Comparison of ENCODE assay signal across 1 cellular context in the genomic region with DNA sequence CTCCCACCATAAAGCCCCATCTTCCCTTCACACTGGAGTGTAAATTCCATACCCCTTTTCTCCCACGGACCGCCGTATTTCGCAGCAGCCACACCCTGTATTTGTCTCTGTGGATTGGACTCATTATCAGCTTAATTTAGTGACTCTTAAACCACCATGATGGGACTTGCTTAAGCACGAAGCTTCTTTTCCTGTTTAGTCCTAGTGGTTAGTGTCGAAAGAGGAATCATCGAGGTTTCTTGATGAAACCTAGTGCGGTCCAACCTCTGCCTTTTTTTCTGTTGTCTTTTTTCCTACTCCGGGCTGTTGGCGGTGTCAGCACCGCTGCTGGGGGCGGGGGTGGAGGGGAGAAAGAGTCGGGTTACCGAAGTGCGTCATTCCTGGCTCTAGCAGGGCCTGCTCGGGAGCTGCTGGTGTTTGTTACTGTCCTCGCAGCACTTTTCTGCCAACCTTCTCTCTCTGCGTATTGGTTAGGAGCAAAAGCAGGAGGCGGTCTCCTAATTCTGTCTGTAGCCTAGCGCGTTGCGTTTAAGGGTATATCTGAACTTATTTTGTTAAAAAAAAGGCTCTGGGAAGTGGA.
TF ChIP-seq lines count a peak whose summit lies in the region.

No MANE protein-coding gene starts in this region.

TF ChIP-seq in GM12878, 131 proteins besides CTCF, POLR2A, EP300 and RAD21 (continued from another document and continues in another):
- TF ChIP-seq, protein P1, sequence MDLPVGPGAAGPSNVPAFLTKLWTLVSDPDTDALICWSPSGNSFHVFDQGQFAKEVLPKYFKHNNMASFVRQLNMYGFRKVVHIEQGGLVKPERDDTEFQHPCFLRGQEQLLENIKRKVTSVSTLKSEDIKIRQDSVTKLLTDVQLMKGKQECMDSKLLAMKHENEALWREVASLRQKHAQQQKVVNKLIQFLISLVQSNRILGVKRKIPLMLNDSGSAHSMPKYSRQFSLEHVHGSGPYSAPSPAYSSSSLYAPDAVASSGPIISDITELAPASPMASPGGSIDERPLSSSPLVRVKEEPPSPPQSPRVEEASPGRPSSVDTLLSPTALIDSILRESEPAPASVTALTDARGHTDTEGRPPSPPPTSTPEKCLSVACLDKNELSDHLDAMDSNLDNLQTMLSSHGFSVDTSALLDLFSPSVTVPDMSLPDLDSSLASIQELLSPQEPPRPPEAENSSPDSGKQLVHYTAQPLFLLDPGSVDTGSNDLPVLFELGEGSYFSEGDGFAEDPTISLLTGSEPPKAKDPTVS (IDR thresholded peaks at IDR 0.05; ENCODE audit: low read depth, low read length) = no peak
- TF ChIP-seq MYC (IDR thresholded peaks at IDR 0.05; ENCODE audit: insufficient read depth, insufficient read length, insufficient replicate concordance, low read length, severe bottlenecking) (no peak), ZNF274 (IDR thresholded peaks at IDR 0.05; ENCODE audit: insufficient read depth, insufficient read length) (no peak), EGR1 (IDR thresholded peaks at IDR 0.05; ENCODE audit: borderline replicate concordance in 1 of 2, low read depth in 2 of 2, low read length in 2 of 2) (peak in 1 of 2 experiments; percentile 76; a peak in 2 of 3 replicates), FOS (IDR thresholded peaks at IDR 0.05; ENCODE audit: borderline replicate concordance, extremely low read depth, insufficient read length) (no peak), TCF7 (IDR thresholded peaks at IDR 0.05; ENCODE audit: borderline replicate concordance) (no peak), MTA2 (IDR thresholded peaks at IDR 0.05; ENCODE audit: low read depth) (no peak), ZSCAN29 (IDR thresholded peaks at IDR 0.05) (no peak), BACH1 (IDR thresholded peaks at IDR 0.05; ENCODE audit: borderline replicate concordance) (no peak), NRF1 (conservative IDR thresholded peaks at IDR 0.05; ENCODE audit: low read depth, low read length) (no peak), SMC3 (IDR thresholded peaks at IDR 0.05; ENCODE audit: borderline replicate concordance, low read length) (no peak), ASH2L (IDR thresholded peaks at IDR 0.05; ENCODE audit: borderline replicate concordance, low read depth) (no peak), ZNF217 (IDR thresholded peaks at IDR 0.05) (no peak), TBL1XR1 (IDR thresholded peaks at IDR 0.05; ENCODE audit: low read depth, low read length) (peak; percentile 67; the same call in 1 of the 2 replicates), SUPT20H (IDR thresholded peaks at IDR 0.05; ENCODE audit: borderline replicate concordance, control insufficient read depth, low read depth, low read length) (no peak), PAX8 (IDR thresholded peaks at IDR 0.05) (no peak), SPI1 (IDR thresholded peaks at IDR 0.05; ENCODE audit: borderline replicate concordance, insufficient read depth, low read depth, low read length) (no peak), JUND (IDR thresholded peaks at IDR 0.05; ENCODE audit: low read depth, low read length) (no peak), SP1 (IDR thresholded peaks at IDR 0.05; ENCODE audit: low read depth, low read length) (peak; percentile 19), NR2C1 (IDR thresholded peaks at IDR 0.05) (no peak), SIN3A (IDR thresholded peaks at IDR 0.05; ENCODE audit: low read depth, low read length) (0 out of 2 replicates have a peak, but pooled peaks have one; percentile 39), ZNF207 (IDR thresholded peaks at IDR 0.05; ENCODE audit: borderline replicate concordance) (no peak), POU2F2 (IDR thresholded peaks at IDR 0.05; ENCODE audit: borderline replicate concordance, low read depth, low read length) (no peak), FOXK2 (IDR thresholded peaks at IDR 0.05) (no peak), POLR2AphosphoS2 (IDR thresholded peaks at IDR 0.05; ENCODE audit: low read depth, low read length) (no peak), DPF2 (IDR thresholded peaks at IDR 0.05) (no peak), SIX5 (IDR thresholded peaks at IDR 0.05; ENCODE audit: low read depth, low read length, severe bottlenecking) (no peak), TCF12 (IDR thresholded peaks at IDR 0.05; ENCODE audit: low read depth, low read length) (no peak; the same call in 1 of the 2 replicates), CHD2 (IDR thresholded peaks at IDR 0.05; ENCODE audit: borderline replicate concordance, low read depth, low read length) (peak; percentile 61; the same call in 1 of the 2 replicates)
- TF ChIP-seq, protein P2, sequence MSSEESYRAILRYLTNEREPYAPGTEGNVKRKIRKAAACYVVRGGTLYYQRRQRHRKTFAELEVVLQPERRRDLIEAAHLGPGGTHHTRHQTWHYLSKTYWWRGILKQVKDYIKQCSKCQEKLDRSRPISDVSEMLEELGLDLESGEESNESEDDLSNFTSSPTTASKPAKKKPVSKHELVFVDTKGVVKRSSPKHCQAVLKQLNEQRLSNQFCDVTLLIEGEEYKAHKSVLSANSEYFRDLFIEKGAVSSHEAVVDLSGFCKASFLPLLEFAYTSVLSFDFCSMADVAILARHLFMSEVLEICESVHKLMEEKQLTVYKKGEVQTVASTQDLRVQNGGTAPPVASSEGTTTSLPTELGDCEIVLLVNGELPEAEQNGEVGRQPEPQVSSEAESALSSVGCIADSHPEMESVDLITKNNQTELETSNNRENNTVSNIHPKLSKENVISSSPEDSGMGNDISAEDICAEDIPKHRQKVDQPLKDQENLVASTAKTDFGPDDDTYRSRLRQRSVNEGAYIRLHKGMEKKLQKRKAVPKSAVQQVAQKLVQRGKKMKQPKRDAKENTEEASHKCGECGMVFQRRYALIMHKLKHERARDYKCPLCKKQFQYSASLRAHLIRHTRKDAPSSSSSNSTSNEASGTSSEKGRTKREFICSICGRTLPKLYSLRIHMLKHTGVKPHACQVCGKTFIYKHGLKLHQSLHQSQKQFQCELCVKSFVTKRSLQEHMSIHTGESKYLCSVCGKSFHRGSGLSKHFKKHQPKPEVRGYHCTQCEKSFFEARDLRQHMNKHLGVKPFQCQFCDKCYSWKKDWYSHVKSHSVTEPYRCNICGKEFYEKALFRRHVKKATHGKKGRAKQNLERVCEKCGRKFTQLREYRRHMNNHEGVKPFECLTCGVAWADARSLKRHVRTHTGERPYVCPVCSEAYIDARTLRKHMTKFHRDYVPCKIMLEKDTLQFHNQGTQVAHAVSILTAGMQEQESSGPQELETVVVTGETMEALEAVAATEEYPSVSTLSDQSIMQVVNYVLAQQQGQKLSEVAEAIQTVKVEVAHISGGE (CRISPR knock-in tag; IDR thresholded peaks at IDR 0.05) = no peak
- TF ChIP-seq, protein P3, sequence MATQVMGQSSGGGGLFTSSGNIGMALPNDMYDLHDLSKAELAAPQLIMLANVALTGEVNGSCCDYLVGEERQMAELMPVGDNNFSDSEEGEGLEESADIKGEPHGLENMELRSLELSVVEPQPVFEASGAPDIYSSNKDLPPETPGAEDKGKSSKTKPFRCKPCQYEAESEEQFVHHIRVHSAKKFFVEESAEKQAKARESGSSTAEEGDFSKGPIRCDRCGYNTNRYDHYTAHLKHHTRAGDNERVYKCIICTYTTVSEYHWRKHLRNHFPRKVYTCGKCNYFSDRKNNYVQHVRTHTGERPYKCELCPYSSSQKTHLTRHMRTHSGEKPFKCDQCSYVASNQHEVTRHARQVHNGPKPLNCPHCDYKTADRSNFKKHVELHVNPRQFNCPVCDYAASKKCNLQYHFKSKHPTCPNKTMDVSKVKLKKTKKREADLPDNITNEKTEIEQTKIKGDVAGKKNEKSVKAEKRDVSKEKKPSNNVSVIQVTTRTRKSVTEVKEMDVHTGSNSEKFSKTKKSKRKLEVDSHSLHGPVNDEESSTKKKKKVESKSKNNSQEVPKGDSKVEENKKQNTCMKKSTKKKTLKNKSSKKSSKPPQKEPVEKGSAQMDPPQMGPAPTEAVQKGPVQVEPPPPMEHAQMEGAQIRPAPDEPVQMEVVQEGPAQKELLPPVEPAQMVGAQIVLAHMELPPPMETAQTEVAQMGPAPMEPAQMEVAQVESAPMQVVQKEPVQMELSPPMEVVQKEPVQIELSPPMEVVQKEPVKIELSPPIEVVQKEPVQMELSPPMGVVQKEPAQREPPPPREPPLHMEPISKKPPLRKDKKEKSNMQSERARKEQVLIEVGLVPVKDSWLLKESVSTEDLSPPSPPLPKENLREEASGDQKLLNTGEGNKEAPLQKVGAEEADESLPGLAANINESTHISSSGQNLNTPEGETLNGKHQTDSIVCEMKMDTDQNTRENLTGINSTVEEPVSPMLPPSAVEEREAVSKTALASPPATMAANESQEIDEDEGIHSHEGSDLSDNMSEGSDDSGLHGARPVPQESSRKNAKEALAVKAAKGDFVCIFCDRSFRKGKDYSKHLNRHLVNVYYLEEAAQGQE (IDR thresholded peaks at IDR 0.05; ENCODE audit: low read depth, low read length) = no peak
- TF ChIP-seq, protein P4, sequence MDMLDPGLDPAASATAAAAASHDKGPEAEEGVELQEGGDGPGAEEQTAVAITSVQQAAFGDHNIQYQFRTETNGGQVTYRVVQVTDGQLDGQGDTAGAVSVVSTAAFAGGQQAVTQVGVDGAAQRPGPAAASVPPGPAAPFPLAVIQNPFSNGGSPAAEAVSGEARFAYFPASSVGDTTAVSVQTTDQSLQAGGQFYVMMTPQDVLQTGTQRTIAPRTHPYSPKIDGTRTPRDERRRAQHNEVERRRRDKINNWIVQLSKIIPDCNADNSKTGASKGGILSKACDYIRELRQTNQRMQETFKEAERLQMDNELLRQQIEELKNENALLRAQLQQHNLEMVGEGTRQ (IDR thresholded peaks at IDR 0.05; ENCODE audit: borderline replicate concordance, low read depth, low read length) = no peak
- TF ChIP-seq, protein P5, sequence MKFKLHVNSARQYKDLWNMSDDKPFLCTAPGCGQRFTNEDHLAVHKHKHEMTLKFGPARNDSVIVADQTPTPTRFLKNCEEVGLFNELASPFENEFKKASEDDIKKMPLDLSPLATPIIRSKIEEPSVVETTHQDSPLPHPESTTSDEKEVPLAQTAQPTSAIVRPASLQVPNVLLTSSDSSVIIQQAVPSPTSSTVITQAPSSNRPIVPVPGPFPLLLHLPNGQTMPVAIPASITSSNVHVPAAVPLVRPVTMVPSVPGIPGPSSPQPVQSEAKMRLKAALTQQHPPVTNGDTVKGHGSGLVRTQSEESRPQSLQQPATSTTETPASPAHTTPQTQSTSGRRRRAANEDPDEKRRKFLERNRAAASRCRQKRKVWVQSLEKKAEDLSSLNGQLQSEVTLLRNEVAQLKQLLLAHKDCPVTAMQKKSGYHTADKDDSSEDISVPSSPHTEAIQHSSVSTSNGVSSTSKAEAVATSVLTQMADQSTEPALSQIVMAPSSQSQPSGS (IDR thresholded peaks at IDR 0.05; ENCODE audit: low read length) = peak; percentile 18; the same call in 1 of the 2 replicates
- TF ChIP-seq, protein P6, sequence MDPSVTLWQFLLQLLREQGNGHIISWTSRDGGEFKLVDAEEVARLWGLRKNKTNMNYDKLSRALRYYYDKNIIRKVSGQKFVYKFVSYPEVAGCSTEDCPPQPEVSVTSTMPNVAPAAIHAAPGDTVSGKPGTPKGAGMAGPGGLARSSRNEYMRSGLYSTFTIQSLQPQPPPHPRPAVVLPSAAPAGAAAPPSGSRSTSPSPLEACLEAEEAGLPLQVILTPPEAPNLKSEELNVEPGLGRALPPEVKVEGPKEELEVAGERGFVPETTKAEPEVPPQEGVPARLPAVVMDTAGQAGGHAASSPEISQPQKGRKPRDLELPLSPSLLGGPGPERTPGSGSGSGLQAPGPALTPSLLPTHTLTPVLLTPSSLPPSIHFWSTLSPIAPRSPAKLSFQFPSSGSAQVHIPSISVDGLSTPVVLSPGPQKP (IDR thresholded peaks at IDR 0.05; ENCODE audit: low read depth, low read length) = no peak
- TF ChIP-seq, protein P7, sequence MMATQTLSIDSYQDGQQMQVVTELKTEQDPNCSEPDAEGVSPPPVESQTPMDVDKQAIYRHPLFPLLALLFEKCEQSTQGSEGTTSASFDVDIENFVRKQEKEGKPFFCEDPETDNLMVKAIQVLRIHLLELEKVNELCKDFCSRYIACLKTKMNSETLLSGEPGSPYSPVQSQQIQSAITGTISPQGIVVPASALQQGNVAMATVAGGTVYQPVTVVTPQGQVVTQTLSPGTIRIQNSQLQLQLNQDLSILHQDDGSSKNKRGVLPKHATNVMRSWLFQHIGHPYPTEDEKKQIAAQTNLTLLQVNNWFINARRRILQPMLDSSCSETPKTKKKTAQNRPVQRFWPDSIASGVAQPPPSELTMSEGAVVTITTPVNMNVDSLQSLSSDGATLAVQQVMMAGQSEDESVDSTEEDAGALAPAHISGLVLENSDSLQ (IDR thresholded peaks at IDR 0.05) = no peak; the same call in 1 of the 2 replicates
- TF ChIP-seq, protein P8, sequence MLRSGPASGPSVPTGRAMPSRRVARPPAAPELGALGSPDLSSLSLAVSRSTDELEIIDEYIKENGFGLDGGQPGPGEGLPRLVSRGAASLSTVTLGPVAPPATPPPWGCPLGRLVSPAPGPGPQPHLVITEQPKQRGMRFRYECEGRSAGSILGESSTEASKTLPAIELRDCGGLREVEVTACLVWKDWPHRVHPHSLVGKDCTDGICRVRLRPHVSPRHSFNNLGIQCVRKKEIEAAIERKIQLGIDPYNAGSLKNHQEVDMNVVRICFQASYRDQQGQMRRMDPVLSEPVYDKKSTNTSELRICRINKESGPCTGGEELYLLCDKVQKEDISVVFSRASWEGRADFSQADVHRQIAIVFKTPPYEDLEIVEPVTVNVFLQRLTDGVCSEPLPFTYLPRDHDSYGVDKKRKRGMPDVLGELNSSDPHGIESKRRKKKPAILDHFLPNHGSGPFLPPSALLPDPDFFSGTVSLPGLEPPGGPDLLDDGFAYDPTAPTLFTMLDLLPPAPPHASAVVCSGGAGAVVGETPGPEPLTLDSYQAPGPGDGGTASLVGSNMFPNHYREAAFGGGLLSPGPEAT (IDR thresholded peaks at IDR 0.05; ENCODE audit: low read depth) = peak; percentile 31; the same call in 1 of the 2 replicates
- TF ChIP-seq, protein P9, sequence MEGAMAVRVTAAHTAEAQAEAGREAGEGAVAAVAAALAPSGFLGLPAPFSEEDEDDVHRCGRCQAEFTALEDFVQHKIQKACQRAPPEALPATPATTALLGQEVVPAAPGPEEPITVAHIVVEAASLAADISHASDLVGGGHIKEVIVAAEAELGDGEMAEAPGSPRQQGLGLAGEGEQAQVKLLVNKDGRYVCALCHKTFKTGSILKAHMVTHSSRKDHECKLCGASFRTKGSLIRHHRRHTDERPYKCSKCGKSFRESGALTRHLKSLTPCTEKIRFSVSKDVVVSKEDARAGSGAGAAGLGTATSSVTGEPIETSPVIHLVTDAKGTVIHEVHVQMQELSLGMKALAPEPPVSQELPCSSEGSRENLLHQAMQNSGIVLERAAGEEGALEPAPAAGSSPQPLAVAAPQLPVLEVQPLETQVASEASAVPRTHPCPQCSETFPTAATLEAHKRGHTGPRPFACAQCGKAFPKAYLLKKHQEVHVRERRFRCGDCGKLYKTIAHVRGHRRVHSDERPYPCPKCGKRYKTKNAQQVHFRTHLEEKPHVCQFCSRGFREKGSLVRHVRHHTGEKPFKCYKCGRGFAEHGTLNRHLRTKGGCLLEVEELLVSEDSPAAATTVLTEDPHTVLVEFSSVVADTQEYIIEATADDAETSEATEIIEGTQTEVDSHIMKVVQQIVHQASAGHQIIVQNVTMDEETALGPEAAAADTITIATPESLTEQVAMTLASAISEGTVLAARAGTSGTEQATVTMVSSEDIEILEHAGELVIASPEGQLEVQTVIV (IDR thresholded peaks at IDR 0.05; ENCODE audit: borderline replicate concordance, partially characterized antibody) = no peak
- TF ChIP-seq, protein P10, sequence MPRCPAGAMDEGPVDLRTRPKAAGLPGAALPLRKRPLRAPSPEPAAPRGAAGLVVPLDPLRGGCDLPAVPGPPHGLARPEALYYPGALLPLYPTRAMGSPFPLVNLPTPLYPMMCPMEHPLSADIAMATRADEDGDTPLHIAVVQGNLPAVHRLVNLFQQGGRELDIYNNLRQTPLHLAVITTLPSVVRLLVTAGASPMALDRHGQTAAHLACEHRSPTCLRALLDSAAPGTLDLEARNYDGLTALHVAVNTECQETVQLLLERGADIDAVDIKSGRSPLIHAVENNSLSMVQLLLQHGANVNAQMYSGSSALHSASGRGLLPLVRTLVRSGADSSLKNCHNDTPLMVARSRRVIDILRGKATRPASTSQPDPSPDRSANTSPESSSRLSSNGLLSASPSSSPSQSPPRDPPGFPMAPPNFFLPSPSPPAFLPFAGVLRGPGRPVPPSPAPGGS (IDR thresholded peaks at IDR 0.05; ENCODE audit: borderline replicate concordance, insufficient read depth, low read depth, low read length, poor library complexity, severe bottlenecking) = no peak
